In genomic region chr11:12356944-12357655, GRCh38 we compare ENCODE assay signal across 1 cellular context.
TF ChIP-seq lines count a peak whose summit lies in the region.

No MANE protein-coding gene starts in this region.

TF ChIP-seq in H1, 55 proteins besides CTCF, POLR2A, EP300 and RAD21:
- TF ChIP-seq ZNF274 (IDR thresholded peaks at IDR 0.05; ENCODE audit: borderline replicate concordance, extremely low read depth, low read length), result no peak
- no peak for TF ChIP-seq ATF3 (IDR thresholded peaks at IDR 0.05; ENCODE audit: insufficient read depth, low read depth, low read length)
- no peak for TF ChIP-seq E2F6 (IDR thresholded peaks at IDR 0.05)
- no peak for TF ChIP-seq SIX5 (IDR thresholded peaks at IDR 0.05; ENCODE audit: low read depth, low read length)
- no peak for TF ChIP-seq BCL11A (IDR thresholded peaks at IDR 0.05; ENCODE audit: low read depth in 2 of 2, low read length in 2 of 2)
- no peak for TF ChIP-seq SIRT6 (IDR thresholded peaks at IDR 0.05; ENCODE audit: low read length)
- TF ChIP-seq TAF1 (IDR thresholded peaks at IDR 0.05; ENCODE audit: low read depth, low read length), result no peak
- no peak for TF ChIP-seq GABPA (IDR thresholded peaks at IDR 0.05; ENCODE audit: borderline replicate concordance, insufficient read depth, low read length)
- no peak for TF ChIP-seq KDM5A (IDR thresholded peaks at IDR 0.05; ENCODE audit: low read length)
- TF ChIP-seq YY1 (IDR thresholded peaks at IDR 0.05; ENCODE audit: low read depth, low read length), result no peak
- no peak for TF ChIP-seq RNF2 (IDR thresholded peaks at IDR 0.05; ENCODE audit: borderline replicate concordance, low read depth, low read length, missing control alignments, poor library complexity, severe bottlenecking)
- TF ChIP-seq HDAC2 (IDR thresholded peaks at IDR 0.05; ENCODE audit: borderline replicate concordance in 1 of 2, low read depth in 2 of 2, low read length in 2 of 2), result no peak
